Comparison of ENCODE assay signal across 8 cellular contexts in the genomic region with DNA sequence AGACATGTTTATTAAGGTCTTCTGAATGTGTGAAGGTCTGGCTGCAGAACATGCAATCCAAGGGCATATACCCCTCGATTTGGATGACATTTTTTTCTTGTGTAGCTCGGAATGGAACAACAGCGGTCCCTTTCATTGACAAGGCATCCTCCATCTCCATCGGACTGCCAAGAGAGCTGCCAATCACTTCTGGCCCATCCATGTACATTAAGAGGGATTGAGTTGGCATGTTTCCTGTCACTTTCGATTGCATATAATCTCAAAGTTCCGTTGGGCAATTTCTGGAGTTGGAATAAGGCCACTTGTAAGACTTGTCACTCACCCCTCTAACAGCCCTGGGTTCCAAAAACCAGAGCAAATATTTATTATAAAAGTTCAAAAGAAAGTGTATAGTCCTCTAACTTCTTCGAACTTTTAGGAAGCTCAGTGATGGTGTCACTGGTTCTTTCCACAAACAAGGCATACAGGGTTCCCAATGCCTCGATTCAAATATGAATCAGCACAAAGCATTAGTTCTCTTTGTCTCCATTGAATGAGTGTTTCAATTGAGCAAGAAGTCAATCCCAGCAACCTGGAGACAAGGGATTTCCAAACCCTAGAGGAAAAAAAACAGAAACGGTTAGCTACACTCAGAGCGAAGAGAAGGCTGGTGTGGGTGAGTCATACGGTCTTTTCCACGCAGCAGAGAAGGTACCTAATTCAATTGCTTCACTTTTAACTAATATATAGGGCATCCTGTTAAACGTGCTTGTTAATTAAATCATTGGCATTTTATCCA. TPM values are rescaled to one million over a fixed set of nuclear protein-coding genes. Genes with fewer than 3 reads are reported as not detected.
DNase-seq lines count a peak whose midpoint lies in the region; ATAC-seq and FAIRE-seq lines count a peak whose summit lies in the region.

No MANE protein-coding gene starts in this region.

- H3K36me3 Mint-ChIP-seq in T-helper 17 cell (ENCODE audit: low read depth), result no peaks in the 10 kb centered on the region
- H3K36me3 Mint-ChIP-seq in effector memory CD8-positive, alpha-beta T cell (ENCODE audit: insufficient read depth), result peaks cover 55% of the 10 kb centered on the region
- H3K36me3 Mint-ChIP-seq in natural killer cell treated with Interleukin-12 subunit alpha and Interleukin-12 subunit beta and Interleukin-15 and Interleukin-18, amount 100 ng/mL, for 72 hours, result peaks cover 21% of the 10 kb centered on the region

- no peaks in the 10 kb centered on the region for H3K9me3 ChIP-seq in T-helper 17 cell (ENCODE audit: control insufficient read depth, low read length, poor library complexity, severe bottlenecking)

- DNase-seq in T-helper 17 cell (peak in 1 of 3 donors; percentile 39), NCI-H2107 treated with DMSO at 0.1 percent for 48 hours (lab: John Stamatoyannopoulos, UW; ENCODE audit: unreplicated experiment) (no peak)
- peak in 1 of 3 experiments; percentile 34 for DNase-seq in effector memory CD8-positive, alpha-beta T cell
- peak; percentile 74 for DNase-seq in natural killer cell treated with Interleukin-12 subunit alpha and Interleukin-12 subunit beta and Interleukin-15 and Interleukin-18, amount 100 ng/mL, for 72 hours (ENCODE audit: low spot score)

- no peaks in the 10 kb centered on the region for H3K9me3 Mint-ChIP-seq in effector memory CD8-positive, alpha-beta T cell
- H3K9me3 Mint-ChIP-seq in natural killer cell treated with Interleukin-12 subunit alpha and Interleukin-12 subunit beta and Interleukin-15 and Interleukin-18, amount 100 ng/mL, for 72 hours, result no peaks in the 10 kb centered on the region

- peak; percentile 65 for FAIRE-seq in A204.1 (lab: Jason Lieb, UNC)

- H3K27me3 Mint-ChIP-seq in T-helper 17 cell, result no peaks in the 10 kb centered on the region
- H3K27me3 Mint-ChIP-seq in effector memory CD8-positive, alpha-beta T cell, result no peaks in the 10 kb centered on the region
- H3K27me3 Mint-ChIP-seq in natural killer cell treated with Interleukin-12 subunit alpha and Interleukin-12 subunit beta and Interleukin-15 and Interleukin-18, amount 100 ng/mL, for 72 hours, result no peaks in the 10 kb centered on the region

- peaks cover 51% of the 10 kb centered on the region for H3K4me1 Mint-ChIP-seq in T-helper 17 cell
- H3K4me1 Mint-ChIP-seq in effector memory CD8-positive, alpha-beta T cell (ENCODE audit: low read depth in 2 of 2), result peaks cover 47 to 55% of the 10 kb centered on the region in 2 donors
- H3K4me1 Mint-ChIP-seq in natural killer cell treated with Interleukin-12 subunit alpha and Interleukin-12 subunit beta and Interleukin-15 and Interleukin-18, amount 100 ng/mL, for 72 hours (ENCODE audit: low read depth in 2 of 2), result peaks cover 53 to 81% of the 10 kb centered on the region in 2 donors

- ATAC-seq in HG02610 (IDR thresholded peaks at IDR 0.05; ENCODE audit: unreplicated experiment) (peak; percentile 46), T-helper 17 cell (peak; percentile 63), HG03439 (IDR thresholded peaks at IDR 0.05; ENCODE audit: unreplicated experiment) (no peak), GM19023 (IDR thresholded peaks at IDR 0.05; ENCODE audit: unreplicated experiment) (no peak)
- ATAC-seq in effector memory CD8-positive, alpha-beta T cell (replicated peaks), result peak; percentile 63
- peak; percentile 78 to 80 for ATAC-seq in natural killer cell treated with Interleukin-12 subunit alpha and Interleukin-12 subunit beta and Interleukin-15 and Interleukin-18, amount 100 ng/mL, for 72 hours

- peak overlapping the region; percentile 94 for H3K4me3 Mint-ChIP-seq in T-helper 17 cell
- H3K4me3 Mint-ChIP-seq in effector memory CD8-positive, alpha-beta T cell, result peak overlapping the region; percentile 88 to 90
- H3K4me3 Mint-ChIP-seq in natural killer cell treated with Interleukin-12 subunit alpha and Interleukin-12 subunit beta and Interleukin-15 and Interleukin-18, amount 100 ng/mL, for 72 hours, result peak overlapping the region; percentile 89

- peak overlapping the region; percentile 99 for H3K27ac Mint-ChIP-seq in T-helper 17 cell
- H3K27ac Mint-ChIP-seq in effector memory CD8-positive, alpha-beta T cell, result peak overlapping the region; percentile 89 to 92
- peak overlapping the region; percentile 92 to 99 for H3K27ac Mint-ChIP-seq in natural killer cell treated with Interleukin-12 subunit alpha and Interleukin-12 subunit beta and Interleukin-15 and Interleukin-18, amount 100 ng/mL, for 72 hours

RNA-seq across cellular contexts. Expression of a gene that starts 10.9 kb away (rescaled TPM):
- 10 to 100 TPM; 70.4 to 72.8 TPM for total RNA-seq in T-helper 17 cell
- total RNA-seq in natural killer cell treated with Interleukin-12 subunit alpha and Interleukin-12 subunit beta and Interleukin-15 and Interleukin-18, amount 100 ng/mL, for 72 hours, result 10 to 100 TPM; 39.9 to 48.0 TPM

Comparison
In these comparisons a context has a peak if more than half of its experiments do, and no peak if none do; other contexts are left out.
1. ATAC-seq: peak in HG02610 (single experiment), T-helper 17 cell (single experiment), effector memory CD8-positive, alpha-beta T cell (single experiment) and natural killer cell treated with Interleukin-12 subunit alpha and Interleukin-12 subunit beta and Interleukin-15 and Interleukin-18, amount 100 ng/mL, for 72 hours (2 of 2); none in HG03439 (single experiment) and GM19023 (single experiment).
2. Peak in every context shown above with its lines, with median percentiles within 50 percentile points of each other: H3K27ac Mint-ChIP-seq and H3K4me3 Mint-ChIP-seq.